Comparison of ENCODE assay signal across 8 cellular contexts in genomic region chr1:236502579-236502971, GRCh38. TPM values are rescaled to one million over a fixed set of nuclear protein-coding genes. Genes with fewer than 3 reads are reported as not detected.
DNase-seq lines count a peak whose midpoint lies in the region; ATAC-seq and TF ChIP-seq lines count a peak whose summit lies in the region.

No MANE protein-coding gene starts in this region.

- DNase-seq in Daoy (ENCODE audit: low read depth): peak; percentile 71
- peak; percentile 10 for DNase-seq in RPMI7951 (ENCODE audit: low read depth)
- no peak for DNase-seq in endothelial cell (ENCODE audit: low spot score)
- no peak for DNase-seq in omental fat pad (ENCODE audit: low spot score)
- DNase-seq in activated CD8-positive, alpha-beta memory T cell treated with anti-CD3 and anti-CD28 coated beads for 24 hours: no peak
- DNase-seq in gastrocnemius medialis: no peak
- DNase-seq in colonic mucosa: no peak

- H3K4me3 ChIP-seq in gastrocnemius medialis: peak overlapping the region in 1 of 4 donors; percentile 31
- H3K4me3 ChIP-seq in colonic mucosa: no peak overlapping the region

- intact Hi-C loops in gastrocnemius medialis (cut with DNase I; ENCODE audit: low total_unique reads) (no loop called here), colonic mucosa (cut with DNase I) (no loop called here)

- no peak overlapping the region for H3K27ac ChIP-seq in gastrocnemius medialis
- no peak overlapping the region for H3K27ac ChIP-seq in colonic mucosa

- peaks cover 24% of the 10 kb centered on the region for H3K4me1 Mint-ChIP-seq in endothelial cell (ENCODE audit: unreplicated experiment)

- in situ Hi-C loops in gastrocnemius medialis (cut with MboI; ENCODE audit: low sequenced_read_pairs in 4 of 4): no loop called here

- ATAC-seq in omental fat pad (ENCODE audit: low FRiP score): peak; percentile 27
- ATAC-seq in gastrocnemius medialis: no peak
- no peak for ATAC-seq in HG03439 (IDR thresholded peaks at IDR 0.05; ENCODE audit: unreplicated experiment)

- no peaks in the 10 kb centered on the region for H3K36me3 Mint-ChIP-seq in endothelial cell (ENCODE audit: low read depth, unreplicated experiment)

- no peak overlapping the region for H3K4me3 Mint-ChIP-seq in endothelial cell (ENCODE audit: unreplicated experiment)

- H3K9me3 Mint-ChIP-seq in endothelial cell (ENCODE audit: unreplicated experiment): no peaks in the 10 kb centered on the region

- H3K9me3 ChIP-seq in gastrocnemius medialis (no peaks in the 10 kb centered on the region), colonic mucosa (no peaks in the 10 kb centered on the region)

- no peak for TF ChIP-seq CTCF in endothelial cell (IDR thresholded peaks at IDR 0.05; ENCODE audit: unreplicated experiment)
- TF ChIP-seq CTCF in omental fat pad (IDR thresholded peaks at IDR 0.05): no peak
- no peak for TF ChIP-seq CTCF in gastrocnemius medialis (IDR thresholded peaks at IDR 0.05 in 4 of 5, conservative IDR thresholded peaks at IDR 0.05 in 1 of 5)
- TF ChIP-seq CTCF in colonic mucosa (IDR thresholded peaks at IDR 0.05): no peak

- H3K4me1 ChIP-seq in gastrocnemius medialis (peaks cover 4 to 5% of the 10 kb centered on the region in 2 donors), colonic mucosa (no peaks in the 10 kb centered on the region)

- peak overlapping the region; percentile 99 for H3K27ac Mint-ChIP-seq in endothelial cell (ENCODE audit: unreplicated experiment)

- no peaks in the 10 kb centered on the region for H3K36me3 ChIP-seq in gastrocnemius medialis
- H3K36me3 ChIP-seq in colonic mucosa: no peaks in the 10 kb centered on the region

- H3K27me3 Mint-ChIP-seq in endothelial cell (ENCODE audit: unreplicated experiment): peaks cover 7% of the 10 kb centered on the region

- H3K27me3 ChIP-seq in gastrocnemius medialis (no peaks in the 10 kb centered on the region), colonic mucosa (no peaks in the 10 kb centered on the region)

- TF ChIP-seq POLR2A in gastrocnemius medialis (IDR thresholded peaks at IDR 0.05): no peak

- H3K9ac ChIP-seq in colonic mucosa (ENCODE audit: low read depth in 2 of 2, low read length in 2 of 2): no peak overlapping the region

RNA-seq across cellular contexts. Expression of gene LGALS8, which starts 21.2 kb away (rescaled TPM):
- total RNA-seq in Daoy (2014; rRNA removed; shearing (Covaris generic)): 89.3 and 97.9 TPM in 2 replicates
- total RNA-seq in RPMI7951 (2014; rRNA removed; shearing (Covaris generic)): 47.6 and 48.0 TPM in 2 replicates
- 94.5 TPM for total RNA-seq in endothelial cell (ENCODE audit: unreplicated experiment)
- 100 to 1,000 TPM in 2 of 4 donors, 10 to 100 TPM in 2; 73.8 to 129 (median 110) TPM for total RNA-seq in omental fat pad
- 10 to 100 TPM; 11.1 to 20.7 (median 12.5) TPM for total RNA-seq in gastrocnemius medialis
- 10 to 100 TPM; 33.5 to 58.4 TPM for total RNA-seq in colonic mucosa

Comparison
In these comparisons a context has a peak if more than half of its experiments do, and no peak if none do; other contexts are left out.
1. DNase-seq: peak in Daoy (single experiment) and RPMI7951 (single experiment); none in endothelial cell (single experiment), omental fat pad (single experiment), activated CD8-positive, alpha-beta memory T cell treated with anti-CD3 and anti-CD28 coated beads for 24 hours (single experiment), gastrocnemius medialis (0 of 2) and colonic mucosa (single experiment).